28 cellular contexts compared by ENCODE assay signal in the genomic region with DNA sequence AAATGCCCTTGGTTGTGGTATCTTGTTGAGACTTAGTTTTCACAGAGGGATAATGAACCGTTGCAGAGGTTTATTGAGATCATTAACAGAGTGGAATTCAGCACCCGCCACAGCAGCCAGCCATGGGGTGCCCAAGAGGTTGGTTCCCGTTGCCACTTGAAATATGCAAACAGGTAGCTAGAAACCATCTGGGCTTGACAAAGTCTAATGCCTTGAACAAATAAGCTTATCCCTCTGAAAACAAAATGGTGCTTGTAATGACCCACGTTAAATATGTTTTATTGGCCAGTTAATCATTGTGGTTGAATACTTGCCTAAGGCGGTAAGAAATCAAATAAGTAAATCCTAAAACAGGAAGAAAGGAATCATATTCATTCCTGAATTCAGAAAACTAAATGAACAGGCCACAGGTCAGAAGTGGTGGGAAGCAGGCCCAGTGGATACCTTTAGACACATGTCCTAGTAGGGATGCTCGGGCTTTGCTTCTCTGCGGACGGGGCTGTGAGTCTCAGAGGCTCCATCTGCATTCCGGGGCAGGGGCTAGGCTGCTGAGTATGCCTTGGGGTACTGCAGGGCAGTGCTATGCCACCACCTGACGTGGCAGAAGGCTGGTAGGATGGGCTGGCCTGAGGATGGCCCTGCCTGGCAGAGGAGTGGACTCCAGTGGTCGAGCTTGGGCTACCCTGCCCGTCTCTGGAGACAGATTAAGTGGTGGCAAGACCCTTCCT. TPM values are rescaled to one million over a fixed set of nuclear protein-coding genes. Genes with fewer than 3 reads are reported as not detected.
A peak's percentile ranks its signal among the peaks of the same experiment; 100 is the strongest.
DNase-seq lines count a peak whose midpoint lies in the region; ATAC-seq and TF ChIP-seq lines count a peak whose summit lies in the region.
"Had no signal": no experiment of that assay in that cellular context is flagged by ENCODE, and none has a peak within 500 bp of the region (broad histone marks: within the 10 kb centered on the region; RNA-seq: fewer than 3 reads in every experiment).

No MANE protein-coding gene starts in this region.

- H3K9me2 ChIP-seq in GM23338 (ENCODE audit: insufficient read depth) (no peaks in the 10 kb centered on the region), OCI-LY7 (ENCODE audit: insufficient read depth, low read length) (no peaks in the 10 kb centered on the region)

- H4K20me1 ChIP-seq in GM23338 (replicated peaks; ENCODE audit: insufficient read depth) (no peaks in the 10 kb centered on the region; the same call in 1 of the 2 replicates), OCI-LY7 (ENCODE audit: insufficient read depth, low read length) (no peaks in the 10 kb centered on the region)

- POLR2A ChIA-PET in OCI-LY7 (lab: Charles Lee): interaction anchor here (0.5 kb wide), 1 partner anchor 46 kb away, joined by 4 read pairs; no protein-coding TSS in a partner anchor
- POLR2A ChIA-PET in naive thymus-derived CD8-positive, alpha-beta T cell (lab: Charles Lee): no interaction called here

- H3K27me3 ChIP-seq in GM23338 (ENCODE audit: insufficient read depth): no peaks in the 10 kb centered on the region
- no peaks in the 10 kb centered on the region for H3K27me3 ChIP-seq in ovary
- H3K27me3 ChIP-seq: adrenal gland, brain microvascular endothelial cell, esophagus squamous epithelium, gastroesophageal sphincter, uterus had no signal

- no peak for TF ChIP-seq EP300 in ovary (IDR thresholded peaks at IDR 0.05)

- intact Hi-C loops in OCI-LY7 (cut with micrococcal nuclease; ENCODE audit: unreplicated experiment): no loop called here
- intact Hi-C loops in ovary (cut with DNase I): no loop called here

- DNase-seq in GM23338 (ENCODE audit: low spot score) (no peak), OCI-LY7 (ENCODE audit: low spot score) (no peak), left kidney (ENCODE audit: low read depth, low spot score) (peak; percentile 69), ovary (no peak), NCI-H82 treated with DMSO at 0.1 percent for 48 hours (lab: John Stamatoyannopoulos, UW; ENCODE audit: unreplicated experiment) (no peak), NCI-H2227 treated with DMSO at 0.1 percent for 48 hours (lab: John Stamatoyannopoulos, UW) (no peak)
- DNase-seq in naive thymus-derived CD8-positive, alpha-beta T cell: no peak
- DNase-seq: activated CD4-positive, CD25-positive, alpha-beta regulatory T cell treated with anti-CD3 and anti-CD28 coated beads, Interleukin-2, amount 50 U/mL, for 72 hours; activated CD8-positive, alpha-beta T cell treated with anti-CD3 and anti-CD28 coated beads, Interleukin-2, amount 10 ng/mL, durations not matched to agents 7 days and 5 days; activated T-cell treated with anti-CD3 and anti-CD28 coated beads, Interleukin-2, amount 50 U/mL, for 1 hour; adrenal gland; brain microvascular endothelial cell; CD4-positive, CD25-positive, alpha-beta regulatory T cell; effector CD8-positive, alpha-beta T cell; esophagus squamous epithelium; Kasumi-1; NCI-H2107; NCI-H524; occipital lobe; right cardiac atrium; SHP77; substantia nigra; uterus had no signal

- H3K9me3 ChIP-seq in OCI-LY7 (ENCODE audit: low read length) (no peaks in the 10 kb centered on the region), ovary (no peaks in the 10 kb centered on the region)
- H3K9me3 ChIP-seq: adrenal gland, esophagus squamous epithelium, gastroesophageal sphincter, uterus had no signal

- H3K79me2 ChIP-seq in GM23338 (replicated peaks; ENCODE audit: insufficient read depth): no peaks in the 10 kb centered on the region
- no peaks in the 10 kb centered on the region for H3K79me2 ChIP-seq in OCI-LY7 (ENCODE audit: insufficient read depth, low read depth, low read length)

- H3K36me3 Mint-ChIP-seq in GM23338 (ENCODE audit: low read depth): 0 out of 3 replicates have a peak, but pooled peaks cover 9% of the 10 kb centered on the region
- H3K36me3 Mint-ChIP-seq in naive thymus-derived CD8-positive, alpha-beta T cell: peaks cover 0 to 29% (median 6%) of the 10 kb centered on the region in 3 donors

- no peak for ATAC-seq in GM23338
- ATAC-seq in naive thymus-derived CD8-positive, alpha-beta T cell: no peak
- ATAC-seq: activated CD8-positive, alpha-beta T cell treated with anti-CD3 and anti-CD28 coated beads, Interleukin-2, amount 10 ng/mL, durations not matched to agents 7 days and 5 days; gastroesophageal sphincter had no signal

- TF ChIP-seq CTCF in C4-2B (conservative IDR thresholded peaks at IDR 0.05) (no peak), GM23338 (conservative IDR thresholded peaks at IDR 0.05; ENCODE audit: low read depth in 2 of 2) (no peak), OCI-LY7 (conservative IDR thresholded peaks at IDR 0.05; ENCODE audit: low read length) (no peak), ovary (IDR thresholded peaks at IDR 0.05) (no peak)

- TSS peak; percentile 47 for BruUV-seq in OCI-LY7 (replicated peaks; lab: Mats Ljungman, UMichigan)

- H3K4me1 Mint-ChIP-seq in GM23338: peaks cover 8% of the 10 kb centered on the region; the same call in 1 of the 3 replicates
- peaks cover 0 to 3% (median 0%) of the 10 kb centered on the region in 4 donors for H3K4me1 Mint-ChIP-seq in naive thymus-derived CD8-positive, alpha-beta T cell
- H3K4me1 Mint-ChIP-seq: CD4-positive, CD25-positive, alpha-beta regulatory T cell had no signal

- H3K4me2 ChIP-seq in GM23338 (no peak overlapping the region), OCI-LY7 (ENCODE audit: low read length) (no peak overlapping the region)

- H3K4me1 ChIP-seq in GM23338 (ENCODE audit: insufficient read depth): peaks cover 4% of the 10 kb centered on the region; the same call in 1 of the 2 replicates
- H3K4me1 ChIP-seq in OCI-LY7 (ENCODE audit: insufficient read depth, low read length, poor library complexity, severe bottlenecking): no peaks in the 10 kb centered on the region
- H3K4me1 ChIP-seq in ovary (ENCODE audit: insufficient read depth): no peaks in the 10 kb centered on the region
- H3K4me1 ChIP-seq: adrenal gland, esophagus squamous epithelium, gastroesophageal sphincter, uterus had no signal

- H2AFZ ChIP-seq in GM23338: no peak overlapping the region
- no peak overlapping the region for H2AFZ ChIP-seq in OCI-LY7 (ENCODE audit: low read length)

- H3K27ac ChIP-seq in C4-2B (peak overlapping the region; percentile 32; the same call in 1 of the 2 replicates), GM23338 (ENCODE audit: low read depth) (peak overlapping the region; percentile 59; the same call in 1 of the 2 replicates), OCI-LY7 (ENCODE audit: low read depth, low read length, poor library complexity, severe bottlenecking) (no peak overlapping the region), ovary (no peak overlapping the region)
- H3K27ac ChIP-seq: adrenal gland, brain microvascular endothelial cell, esophagus squamous epithelium, gastroesophageal sphincter, uterus had no signal

- H3K36me3 ChIP-seq in GM23338 (ENCODE audit: insufficient read depth): no peaks in the 10 kb centered on the region; the same call in 1 of the 2 replicates
- H3K36me3 ChIP-seq in OCI-LY7 (ENCODE audit: insufficient read depth, low read length): no peaks in the 10 kb centered on the region
- no peaks in the 10 kb centered on the region for H3K36me3 ChIP-seq in ovary
- H3K36me3 ChIP-seq: uterus had no signal

- no peak overlapping the region for H3K27ac Mint-ChIP-seq in GM23338
- H3K27ac Mint-ChIP-seq in naive thymus-derived CD8-positive, alpha-beta T cell: no peak overlapping the region
- H3K27ac Mint-ChIP-seq: activated CD8-positive, alpha-beta T cell treated with anti-CD3 and anti-CD28 coated beads, Interleukin-2, amount 10 ng/mL, durations not matched to agents 7 days and 5 days; CD4-positive, CD25-positive, alpha-beta regulatory T cell had no signal

- no peaks in the 10 kb centered on the region for H3K9me3 Mint-ChIP-seq in GM23338
- no peaks in the 10 kb centered on the region for H3K9me3 Mint-ChIP-seq in naive thymus-derived CD8-positive, alpha-beta T cell
- H3K9me3 Mint-ChIP-seq: CD4-positive, CD25-positive, alpha-beta regulatory T cell had no signal

- no peak overlapping the region for H3K4me3 Mint-ChIP-seq in GM23338
- no peak overlapping the region for H3K4me3 Mint-ChIP-seq in naive thymus-derived CD8-positive, alpha-beta T cell
- H3K4me3 Mint-ChIP-seq: activated CD8-positive, alpha-beta T cell treated with anti-CD3 and anti-CD28 coated beads, Interleukin-2, amount 10 ng/mL, durations not matched to agents 7 days and 5 days; CD4-positive, CD25-positive, alpha-beta regulatory T cell had no signal

- CTCF ChIA-PET in OCI-LY7 (lab: Charles Lee; ENCODE audit: unreplicated experiment): no interaction called here

- 87 to 93% (median 89%) methylated on average over 12 of the region's 12 CpGs for WGBS in ovary, 3 donors

- H3F3A ChIP-seq in GM23338 (replicated peaks; ENCODE audit: low read depth): 0 out of 2 replicates have a peak, but pooled peaks cover 2% of the 10 kb centered on the region

- TF ChIP-seq POLR2A in ovary (IDR thresholded peaks at IDR 0.05): no peak

- peaks cover 9% of the 10 kb centered on the region for H3K27me3 Mint-ChIP-seq in GM23338 (ENCODE audit: insufficient read depth, low read depth, poor library complexity)
- H3K27me3 Mint-ChIP-seq in naive thymus-derived CD8-positive, alpha-beta T cell: no peaks in the 10 kb centered on the region
- H3K27me3 Mint-ChIP-seq: CD4-positive, CD25-positive, alpha-beta regulatory T cell had no signal

- H3K4me3 ChIP-seq in GM23338: no peak overlapping the region
- H3K4me3 ChIP-seq in OCI-LY7 (ENCODE audit: low read depth, low read length, poor library complexity, severe bottlenecking): no peak overlapping the region
- no peak overlapping the region for H3K4me3 ChIP-seq in ovary
- H3K4me3 ChIP-seq: adrenal gland, esophagus squamous epithelium, gastroesophageal sphincter, uterus had no signal

RNA-seq across cellular contexts. Expression of gene C22orf23, which starts 9.8 kb away (rescaled TPM):
- total RNA-seq in GM23338 (2014; rRNA removed; shearing (Covaris generic)): 0.38 TPM in 1 of 2 replicates, not detected in the other
- polyA plus RNA-seq in GM23338 (2016; fragmentation: Nextera tagmentation; extraction: Ambion mirVana): 0.64 TPM in 1 of 2 replicates, not detected in the other
- 0.90 and 1.2 TPM in 2 replicates for total RNA-seq in OCI-LY7 (2014; rRNA removed; shearing (Covaris generic))
- total RNA-seq in OCI-LY7 (2022): 0.57 TPM in 1 of 2 replicates, not detected in the other
- 1 to 10 TPM in 3 of 7 donors, under 1 TPM in 4; 0.28 to 2.6 (median 0.77) TPM for total RNA-seq in ovary
- polyA plus RNA-seq in ovary: under 1 TPM; 0.41 to 0.87 TPM
- total RNA-seq in naive thymus-derived CD8-positive, alpha-beta T cell: not detected
- polyA plus RNA-seq in naive thymus-derived CD8-positive, alpha-beta T cell: not detected
- total RNA-seq: activated CD8-positive, alpha-beta T cell treated with anti-CD3 and anti-CD28 coated beads, Interleukin-2, amount 10 ng/mL, durations not matched to agents 7 days and 5 days; CD4-positive, CD25-positive, alpha-beta regulatory T cell had no signal
- polyA plus RNA-seq: CD4-positive, CD25-positive, alpha-beta regulatory T cell; keratinocyte had no signal

RNA-seq across cellular contexts. Expression of gene POLR2F, which starts 9.9 kb away (rescaled TPM):
- 64.6 and 144 TPM in 2 replicates for total RNA-seq in GM23338 (2014; rRNA removed; shearing (Covaris generic))
- polyA plus RNA-seq in GM23338 (2016; fragmentation: Nextera tagmentation; extraction: Ambion mirVana) (429 and 450 TPM in 2 replicates), ovary (100 to 1,000 TPM in 1 of 2 donors, 10 to 100 TPM in 1; 40.3 to 101 TPM)
- total RNA-seq in OCI-LY7 (2014; rRNA removed; shearing (Covaris generic)): 85.9 and 128 TPM in 2 replicates
- total RNA-seq in OCI-LY7 (2022) (63.5 and 71.2 TPM in 2 replicates), ovary (10 to 100 TPM; 54.8 to 87.9 (median 65.2) TPM)
- 10 to 100 TPM; 38.0 to 40.7 TPM for total RNA-seq in naive thymus-derived CD8-positive, alpha-beta T cell
- polyA plus RNA-seq in naive thymus-derived CD8-positive, alpha-beta T cell: 100 to 1,000 TPM; 129 to 172 (median 145) TPM

RNA-seq across cellular contexts. Expression of gene MICALL1, which starts 37.5 kb away (rescaled TPM):
- total RNA-seq in GM23338 (2014; rRNA removed; shearing (Covaris generic)): 33.1 and 34.8 TPM in 2 replicates
- polyA plus RNA-seq in GM23338 (2016; fragmentation: Nextera tagmentation; extraction: Ambion mirVana) (4.8 and 5.9 TPM in 2 replicates), ovary (1 to 10 TPM; 7.9 to 9.0 TPM)
- 18.3 and 18.5 TPM in 2 replicates for total RNA-seq in OCI-LY7 (2014; rRNA removed; shearing (Covaris generic))
- total RNA-seq in OCI-LY7 (2022) (25.7 and 32.1 TPM in 2 replicates), ovary (10 to 100 TPM in 6 of 7 donors, 1 to 10 TPM in 1; 6.2 to 30.0 (median 23.3) TPM)
- 10 to 100 TPM; 26.3 to 28.5 TPM for total RNA-seq in naive thymus-derived CD8-positive, alpha-beta T cell
- polyA plus RNA-seq in naive thymus-derived CD8-positive, alpha-beta T cell: 1 to 10 TPM; 1.3 to 4.7 (median 1.5) TPM

RNA-seq across cellular contexts. Expression of gene SOX10, which starts 40.7 kb away (rescaled TPM):
- total RNA-seq in GM23338 (2014; rRNA removed; shearing (Covaris generic)): 2.1 and 2.3 TPM in 2 replicates
- 1.1 and 1.3 TPM in 2 replicates for polyA plus RNA-seq in GM23338 (2016; fragmentation: Nextera tagmentation; extraction: Ambion mirVana)
- total RNA-seq in OCI-LY7 (2014; rRNA removed; shearing (Covaris generic)): not detected in 2 replicates
- not detected in 2 replicates for total RNA-seq in OCI-LY7 (2022)
- 1 to 10 TPM in 3 of 7 donors, under 1 TPM in 2, not detected in 2; 0.11 to 3.2 (median 1.3) TPM for total RNA-seq in ovary
- polyA plus RNA-seq in ovary: 1 to 10 TPM in 1 of 2 donors, under 1 TPM in 1; 0.61 to 1.9 TPM
- not detected for total RNA-seq in naive thymus-derived CD8-positive, alpha-beta T cell
- not detected for polyA plus RNA-seq in naive thymus-derived CD8-positive, alpha-beta T cell
- total RNA-seq: activated CD8-positive, alpha-beta T cell treated with anti-CD3 and anti-CD28 coated beads, Interleukin-2, amount 10 ng/mL, durations not matched to agents 7 days and 5 days; CD4-positive, CD25-positive, alpha-beta regulatory T cell; lung microvascular endothelial cell; myocyte had no signal
- polyA plus RNA-seq: CD4-positive, CD25-positive, alpha-beta regulatory T cell; keratinocyte had no signal

Comparison
In these comparisons a context has a peak if more than half of its experiments do, and no peak if none do; other contexts are left out.
1. H3K27ac ChIP-seq: peak in C4-2B (single experiment) and GM23338 (single experiment); none in OCI-LY7 (single experiment) and ovary (0 of 2).